Comparison of ENCODE assay signal across 11 cellular contexts in genomic region chr5:33994845-33995244, GRCh38. TPM values are rescaled to one million over a fixed set of nuclear protein-coding genes. Genes with fewer than 3 reads are reported as not detected.
DNase-seq lines count a peak whose midpoint lies in the region; ATAC-seq and TF ChIP-seq lines count a peak whose summit lies in the region.
"Had no signal": no experiment of that assay in that cellular context is flagged by ENCODE, and none has a peak within 500 bp of the region (broad histone marks: within the 10 kb centered on the region; RNA-seq: fewer than 3 reads in every experiment).

No MANE protein-coding gene starts in this region.

- H3K27me3 Mint-ChIP-seq in T-helper 2 cell treated with Interferon-gamma antibody and Interleukin-4, amounts not matched to agents 5 μg/mL and 100 μg/mL, for 36 hours (ENCODE audit: low read depth), result no peaks in the 10 kb centered on the region

- H3K9me3 Mint-ChIP-seq in T-helper 2 cell treated with Interferon-gamma antibody and Interleukin-4, amounts not matched to agents 5 μg/mL and 100 μg/mL, for 36 hours, result no peaks in the 10 kb centered on the region

- H3K4me1 Mint-ChIP-seq in T-helper 2 cell treated with Interferon-gamma antibody and Interleukin-4, amounts not matched to agents 5 μg/mL and 100 μg/mL, for 36 hours (ENCODE audit: low read depth), result peaks cover 26% of the 10 kb centered on the region

- H3K4me3 Mint-ChIP-seq in T-helper 2 cell treated with Interferon-gamma antibody and Interleukin-4, amounts not matched to agents 5 μg/mL and 100 μg/mL, for 36 hours, result peak overlapping the region; percentile 37

- peaks cover 15% of the 10 kb centered on the region for H3K36me3 Mint-ChIP-seq in T-helper 2 cell treated with Interferon-gamma antibody and Interleukin-4, amounts not matched to agents 5 μg/mL and 100 μg/mL, for 36 hours (ENCODE audit: low read depth)

- CTCF ChIA-PET in AG04449 (lab: Yijun Ruan, JAX), result interaction anchor here (1.1 to 4.1 kb wide), 5 partner anchors 11 to 559 kb away, joined by 3 to 51 read pairs (median 5); partner anchors contain the start of gene SLC45A2

- intact Hi-C loops in posterior vena cava (cut with DNase I), result no loop called here

- no peak overlapping the region for H3K4me3 ChIP-seq in AG04449 (ENCODE audit: low read depth, low read length)
- H3K4me3 ChIP-seq in fibroblast of mammary gland (ENCODE audit: control insufficient read depth, low read depth, low read length), result no peak overlapping the region

- peak overlapping the region; percentile 76 for H3K27ac Mint-ChIP-seq in T-helper 2 cell treated with Interferon-gamma antibody and Interleukin-4, amounts not matched to agents 5 μg/mL and 100 μg/mL, for 36 hours

- POLR2A ChIA-PET in AG04449 (lab: Yijun Ruan, JAX), result no interaction called here

- ATAC-seq in GM18909 (IDR thresholded peaks at IDR 0.05; ENCODE audit: poor library complexity, unreplicated experiment), result peak; percentile 48
- ATAC-seq in HG03159 (IDR thresholded peaks at IDR 0.05; ENCODE audit: unreplicated experiment), result no peak

- TF ChIP-seq CTCF in AG04449 (IDR thresholded peaks at IDR 0.05; ENCODE audit: insufficient read depth, low read length, missing control alignments) (peak; percentile 23), fibroblast of mammary gland (conservative IDR thresholded peaks at IDR 0.05; ENCODE audit: control insufficient read depth, insufficient read depth, low read depth, low read length) (peak; percentile 16)

- DNase-seq in AG04449 (ENCODE audit: low read depth, low spot score), result peak; percentile 52
- peak; percentile 21 for DNase-seq in T-helper 2 cell treated with Interferon-gamma antibody and Interleukin-4, amounts not matched to agents 5 μg/mL and 100 μg/mL, for 36 hours (ENCODE audit: low spot score)
- peak; percentile 76 for DNase-seq in fibroblast of mammary gland (ENCODE audit: low read depth)
- DNase-seq in NCI-H2227 treated with DMSO at 0.1 percent for 48 hours (lab: John Stamatoyannopoulos, UW), result no peak
- DNase-seq in hypothalamus (lab: John Stamatoyannopoulos, UW), result no peak
- DNase-seq in posterior vena cava (ENCODE audit: low spot score), result no peak
- DNase-seq: NCI-H187 treated with DMSO at 0.1 percent for 48 hours; stimulated activated CD4-positive, alpha-beta T cell treated with anti-CD3 and anti-CD28 coated beads, Interleukin-1b, Interleukin-23, amount 100 ng/mL, for 48 hours had no signal

RNA-seq across cellular contexts. Expression of gene SLC45A2, which starts 10.4 kb away (rescaled TPM):
- total RNA-seq in posterior vena cava, result not detected

RNA-seq across cellular contexts. Expression of gene AMACR, which starts 13.0 kb away (rescaled TPM):
- 1 to 10 TPM; 6.4 to 9.4 TPM for total RNA-seq in posterior vena cava

RNA-seq across cellular contexts. Expression of gene C1QTNF3, which starts 48.2 kb away (rescaled TPM):
- total RNA-seq in posterior vena cava, result 10 to 100 TPM; 11.9 to 31.3 TPM

RNA-seq across cellular contexts. Expression of gene RXFP3, which starts 58.7 kb away (rescaled TPM):
- not detected for total RNA-seq in posterior vena cava
- total RNA-seq: activated CD8-positive, alpha-beta memory T cell treated with anti-CD3 and anti-CD28 coated beads for 36 hours had no signal

Comparison
In these comparisons a context has a peak if more than half of its experiments do, and no peak if none do; other contexts are left out.
1. DNase-seq: peak in AG04449 (single experiment), T-helper 2 cell treated with Interferon-gamma antibody and Interleukin-4, amounts not matched to agents 5 μg/mL and 100 μg/mL, for 36 hours (single experiment) and fibroblast of mammary gland (single experiment); none in NCI-H2227 treated with DMSO at 0.1 percent for 48 hours (single experiment), hypothalamus (0 of 51) and posterior vena cava (single experiment).